Comparison of ENCODE assay signal across 12 cellular contexts in the genomic region with DNA sequence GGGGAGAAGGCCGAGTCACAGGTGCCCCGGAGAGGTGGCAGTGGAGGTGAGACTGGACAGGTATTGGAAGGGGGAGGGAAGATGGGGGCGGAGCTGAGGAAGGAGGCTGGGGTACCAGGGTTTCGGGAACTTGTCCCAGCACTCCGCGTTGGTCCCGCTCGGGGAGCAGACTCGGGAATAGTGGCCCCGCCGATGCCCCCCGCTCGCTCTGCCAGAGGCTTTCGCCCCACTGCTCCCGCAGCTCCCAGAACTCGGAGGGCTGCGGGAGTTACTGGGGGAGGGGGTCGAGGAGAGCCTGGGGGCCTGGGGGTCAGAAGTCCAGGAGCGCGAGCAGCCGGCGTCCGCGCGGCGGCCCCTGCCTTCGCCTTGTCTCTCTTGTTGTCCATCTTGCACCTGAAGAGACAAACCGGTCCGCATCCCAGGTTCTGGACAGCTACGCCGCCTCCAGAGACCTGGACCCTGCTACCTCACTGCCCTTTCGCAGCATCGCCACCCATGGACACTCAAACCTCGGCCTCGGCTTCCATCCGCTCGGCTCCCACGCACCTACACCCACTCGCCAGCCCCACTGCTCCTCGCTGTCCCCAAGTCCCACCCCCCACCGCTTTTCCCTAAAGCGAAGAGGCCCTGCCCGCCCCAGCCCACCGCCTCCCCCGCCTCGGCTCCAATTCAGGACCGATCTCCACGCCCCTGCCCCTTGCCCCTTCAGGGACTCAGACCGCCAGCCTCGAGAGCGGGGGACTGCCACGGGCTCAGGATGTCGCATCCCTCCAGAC. TPM values are rescaled to one million over a fixed set of nuclear protein-coding genes. Genes with fewer than 3 reads are reported as not detected.
DNase-seq lines count a peak whose midpoint lies in the region; TF ChIP-seq lines count a peak whose summit lies in the region.
"Had no signal": no experiment of that assay in that cellular context is flagged by ENCODE, and none has a peak within 500 bp of the region (broad histone marks: within the 10 kb centered on the region; RNA-seq: fewer than 3 reads in every experiment).

No MANE protein-coding gene starts in this region.

- in situ Hi-C loops in GM13976 (cut with MboI; ENCODE audit: low sequenced_read_pairs, unreplicated experiment) = no loop called here

- peaks cover 3% of the 10 kb centered on the region for H3K4me1 Mint-ChIP-seq in endodermal cell

- no peak overlapping the region for H2AFZ ChIP-seq in osteoblast (ENCODE audit: low read length)
- H2AFZ ChIP-seq: GM23248 had no signal

- no peaks in the 10 kb centered on the region for H3K9me3 ChIP-seq in endodermal cell (ENCODE audit: control insufficient read depth, low read length)
- no peaks in the 10 kb centered on the region for H3K9me3 ChIP-seq in osteoblast (ENCODE audit: low read depth, low read length)
- H3K9me3 ChIP-seq: esophagus squamous epithelium had no signal

- H3K4me3 ChIP-seq in LNCaP clone FGC (ENCODE audit: low read depth, low read length) (peak overlapping the region; percentile 65), endodermal cell (ENCODE audit: low read length) (peak overlapping the region; percentile 78), osteoblast (ENCODE audit: insufficient read depth, low read length) (no peak overlapping the region)
- H3K4me3 ChIP-seq: GM23248 had no signal

- H3K36me3 Mint-ChIP-seq in endodermal cell (ENCODE audit: low read depth) = no peaks in the 10 kb centered on the region

- WGBS in endodermal cell (ENCODE audit: insufficient coverage in 1 of 2, insufficient read length in 1 of 2), 2 experiments = 25 to 49% methylated on average over 18 to 51 of the region's 53 CpGs

- H3K27me3 Mint-ChIP-seq in endodermal cell (ENCODE audit: insufficient read depth) = peaks cover 58% of the 10 kb centered on the region

- peak overlapping the region; percentile 72 for H3K27ac ChIP-seq in endodermal cell (ENCODE audit: low read depth, low read length)
- H3K27ac ChIP-seq in osteoblast (ENCODE audit: low read depth, low read length) = no peak overlapping the region
- H3K27ac ChIP-seq: esophagus squamous epithelium, GM23248 had no signal

- TF ChIP-seq CTCF in LNCaP clone FGC (IDR thresholded peaks at IDR 0.05; ENCODE audit: control insufficient read depth, extremely low read depth, insufficient read depth) (no peak), endodermal cell (conservative IDR thresholded peaks at IDR 0.05) (no peak), osteoblast (IDR thresholded peaks at IDR 0.05; ENCODE audit: extremely low read depth, low read depth, low read length) (no peak), GM13976 (IDR thresholded peaks at IDR 0.05; ENCODE audit: borderline replicate concordance, control extremely low read depth, extremely low read depth, insufficient read depth, missing control alignments) (no peak)

- no peaks in the 10 kb centered on the region for H3K4me1 ChIP-seq in endodermal cell (ENCODE audit: control insufficient read depth, insufficient read depth, low read length)
- peaks cover 15% of the 10 kb centered on the region for H3K4me1 ChIP-seq in osteoblast (ENCODE audit: insufficient read depth, low read length)

- H3K27me3 ChIP-seq in endodermal cell (ENCODE audit: control insufficient read depth, insufficient read depth, low read length, poor library complexity, severe bottlenecking) (peaks cover 14% of the 10 kb centered on the region), osteoblast (ENCODE audit: insufficient read depth, low read length) (peaks cover 25% of the 10 kb centered on the region)

- peak overlapping the region; percentile 38 for H3K9ac ChIP-seq in endodermal cell (ENCODE audit: extremely low read depth, low read length, poor library complexity, severe bottlenecking)
- H3K9ac ChIP-seq: GM23248 had no signal

- H3K9me3 Mint-ChIP-seq in endodermal cell = peaks cover 1% of the 10 kb centered on the region

- H4K20me1 ChIP-seq in osteoblast (ENCODE audit: insufficient read depth, low read length) = no peaks in the 10 kb centered on the region

- H3K4me2 ChIP-seq in osteoblast (ENCODE audit: insufficient read depth, low read length) = no peak overlapping the region

- H3K27ac Mint-ChIP-seq in endodermal cell = no peak overlapping the region

- peak; percentile 38 for DNase-seq in DMS79 (lab: John Stamatoyannopoulos, UW)
- DNase-seq in DMS79 treated with DMSO at 0.1 percent for 48 hours (lab: John Stamatoyannopoulos, UW) = no peak
- no peak for DNase-seq in LNCaP clone FGC (ENCODE audit: low read depth)
- peak; percentile 67 for DNase-seq in endodermal cell
- peak; percentile 78 for DNase-seq in osteoblast (ENCODE audit: insufficient read length, low spot score, missing footprints)
- DNase-seq in stimulated activated CD4-positive, alpha-beta T cell treated with anti-CD3 and anti-CD28 coated beads, Interleukin-1b, Interleukin-23, amount 100 ng/mL, for 48 hours = no peak
- no peak for DNase-seq in stimulated activated CD4-positive, alpha-beta T cell treated with anti-CD3 and anti-CD28 coated beads, Interleukin-2, amount 100 ng/mL, for 48 hours
- no peak for DNase-seq in GM13976 (ENCODE audit: low spot score)
- DNase-seq: esophagus squamous epithelium, GM23248 had no signal

- H3K36me3 ChIP-seq in endodermal cell (ENCODE audit: control insufficient read depth, insufficient read depth, low read length) (no peaks in the 10 kb centered on the region), osteoblast (ENCODE audit: insufficient read depth, low read length) (no peaks in the 10 kb centered on the region)
- H3K36me3 ChIP-seq: esophagus squamous epithelium had no signal

- H3K79me2 ChIP-seq in osteoblast (ENCODE audit: insufficient read depth, low read length) = no peaks in the 10 kb centered on the region

- H3K4me3 Mint-ChIP-seq in endodermal cell = peak overlapping the region; percentile 64

RNA-seq across cellular contexts. Expression of gene PRR36, which starts 0.7 kb away (rescaled TPM):
- total RNA-seq in endodermal cell = 10 to 100 TPM in 1 of 2 donors, 1 to 10 TPM in 1; 9.5 to 20.2 TPM
- 32.1 TPM for polyA plus RNA-seq in endodermal cell (2013, experiment 1 of 2)
- 29.5 TPM for polyA plus RNA-seq in endodermal cell (2013, experiment 2 of 2)
- under 0.01 TPM in 1 of 2 replicates, not detected in the other for total RNA-seq in osteoblast
- total RNA-seq: GM23248, LHCN-M2 had no signal
- polyA plus RNA-seq: GM23248 had no signal

RNA-seq across cellular contexts. Expression of gene LRRC8E, which starts 14.8 kb away (rescaled TPM):
- total RNA-seq in endodermal cell (1 to 10 TPM; 2.8 to 3.4 TPM), osteoblast (10.5 and 17.4 TPM in 2 replicates)
- 0.68 TPM for polyA plus RNA-seq in endodermal cell (2013, experiment 1 of 2)
- 1.2 TPM for polyA plus RNA-seq in endodermal cell (2013, experiment 2 of 2)

RNA-seq across cellular contexts. Expression of gene MAP2K7, which starts 30.2 kb away (rescaled TPM):
- total RNA-seq in endodermal cell (10 to 100 TPM; 33.4 to 40.0 TPM), osteoblast (12.4 and 14.8 TPM in 2 replicates)
- polyA plus RNA-seq in endodermal cell (2013, experiment 1 of 2) = 34.8 TPM
- polyA plus RNA-seq in endodermal cell (2013, experiment 2 of 2) = 32.3 TPM

RNA-seq across cellular contexts. Expression of gene TGFBR3L, which starts 41.1 kb away (rescaled TPM):
- 1 to 10 TPM in 1 of 2 donors, under 1 TPM in 1; 0.84 to 2.2 TPM for total RNA-seq in endodermal cell
- polyA plus RNA-seq in endodermal cell (2013, experiment 1 of 2) = 1.3 TPM
- polyA plus RNA-seq in endodermal cell (2013, experiment 2 of 2) = 0.58 TPM
- total RNA-seq in osteoblast = under 0.01 TPM in 1 of 2 replicates, not detected in the other
- total RNA-seq: A172, esophagus squamous epithelium had no signal

RNA-seq across cellular contexts. Expression of gene EVI5L, which starts 43.5 kb away (rescaled TPM):
- total RNA-seq in endodermal cell (1 to 10 TPM; 6.4 to 9.2 TPM), osteoblast (24.8 and 26.1 TPM in 2 replicates)
- polyA plus RNA-seq in endodermal cell (2013, experiment 1 of 2) = 14.6 TPM
- polyA plus RNA-seq in endodermal cell (2013, experiment 2 of 2) = 12.3 TPM

Comparison
In these comparisons a context has a peak if more than half of its experiments do, and no peak if none do; other contexts are left out.
1. DNase-seq: peak in DMS79 (single experiment), endodermal cell (single experiment) and osteoblast (single experiment); none in DMS79 treated with DMSO at 0.1 percent for 48 hours (single experiment), LNCaP clone FGC (single experiment), stimulated activated CD4-positive, alpha-beta T cell treated with anti-CD3 and anti-CD28 coated beads, Interleukin-1b, Interleukin-23, amount 100 ng/mL, for 48 hours (single experiment), stimulated activated CD4-positive, alpha-beta T cell treated with anti-CD3 and anti-CD28 coated beads, Interleukin-2, amount 100 ng/mL, for 48 hours (0 of 2) and GM13976 (single experiment).
2. RNA of gene PRR36, which starts 0.7 kb away (total RNA-seq): 9.5 to 20.2 TPM in endodermal cell; under 0.01 TPM in osteoblast; every median in the first group is over 10 times any median in the second.